12 cellular contexts compared by ENCODE assay signal in the genomic region with DNA sequence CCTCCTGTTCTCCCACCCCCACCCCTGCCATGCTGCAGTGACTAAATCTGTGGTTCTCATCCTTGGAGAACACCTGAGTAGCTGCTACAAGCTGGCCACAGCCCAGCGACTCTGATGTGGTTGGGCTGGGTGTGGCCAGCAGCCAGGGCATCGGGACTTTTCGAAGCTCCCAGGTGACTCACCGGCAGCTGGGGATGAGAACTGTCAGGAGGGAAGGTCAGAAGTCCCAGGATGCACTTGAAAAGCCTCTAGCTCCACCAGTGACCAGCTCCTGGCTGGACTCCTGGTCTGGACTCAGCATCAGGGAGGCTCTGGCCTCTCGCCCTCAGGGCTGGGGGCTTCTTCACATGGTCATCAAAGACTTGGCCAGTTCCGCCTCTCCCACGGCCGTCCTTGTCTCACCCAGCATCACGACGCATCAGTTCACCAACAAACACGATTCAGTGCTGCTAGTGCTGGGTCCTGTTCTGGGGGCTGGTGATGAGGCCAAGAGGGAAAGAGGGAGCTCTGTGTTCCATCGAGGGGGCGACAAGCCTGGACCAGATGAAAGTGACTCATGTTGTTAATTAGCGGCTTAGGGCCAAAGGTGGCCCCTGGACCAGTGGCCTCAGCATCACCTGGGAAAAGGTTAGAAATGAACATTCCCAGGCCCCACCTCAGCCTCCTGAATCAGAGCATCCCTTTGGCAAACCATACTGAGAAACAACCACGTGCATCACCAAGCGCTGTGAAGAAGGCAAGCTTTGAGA. TPM values are rescaled to one million over a fixed set of nuclear protein-coding genes. Genes with fewer than 3 reads are reported as not detected.
A peak's percentile ranks its signal among the peaks of the same experiment; 100 is the strongest.
DNase-seq lines count a peak whose midpoint lies in the region; ATAC-seq, FAIRE-seq and TF ChIP-seq lines count a peak whose summit lies in the region.
"Had no signal": no experiment of that assay in that cellular context is flagged by ENCODE, and none has a peak within 500 bp of the region (broad histone marks: within the 10 kb centered on the region; RNA-seq: fewer than 3 reads in every experiment).

No MANE protein-coding gene starts in this region.

- WGBS in esophagus squamous epithelium, 2 donors: 51 to 83% methylated on average over 2 to 11 of the region's 16 CpGs
- 24 to 68% (median 49%) methylated on average over 16 of the region's 16 CpGs for WGBS in small intestine, 3 donors

- ATAC-seq in GM19035 (IDR thresholded peaks at IDR 0.05; ENCODE audit: unreplicated experiment): no peak

- peak overlapping the region in 2 of 4 donors; percentile 25 to 56 for H3K27ac ChIP-seq in Peyer's patch
- H3K27ac ChIP-seq in esophagus squamous epithelium: peak overlapping the region; percentile 82 to 88 (median 86)
- peak overlapping the region in 1 of 2 donors; percentile 38 for H3K27ac ChIP-seq in small intestine (ENCODE audit: low read depth in 1 of 2, low read length in 1 of 2)

- H3K9me3 ChIP-seq in Peyer's patch (no peaks in the 10 kb centered on the region), esophagus squamous epithelium (no peaks in the 10 kb centered on the region), small intestine (ENCODE audit: control insufficient read depth, low read depth) (no peaks in the 10 kb centered on the region)

- no peak for FAIRE-seq in small intestine (lab: Jason Lieb, UNC)

- no peak for TF ChIP-seq POLR2A in Peyer's patch (IDR thresholded peaks at IDR 0.05)
- peak in 1 of 4 donors; percentile 28 for TF ChIP-seq POLR2A in esophagus squamous epithelium (IDR thresholded peaks at IDR 0.05)

- TF ChIP-seq CTCF in Peyer's patch (IDR thresholded peaks at IDR 0.05) (no peak), esophagus squamous epithelium (IDR thresholded peaks at IDR 0.05) (no peak)

- H3K4me3 ChIP-seq in Peyer's patch (no peak overlapping the region), esophagus squamous epithelium (no peak overlapping the region), small intestine (ENCODE audit: low read depth in 1 of 2, low read length in 2 of 2) (no peak overlapping the region)

- intact Hi-C loops in esophagus squamous epithelium (cut with DNase I): no loop called here

- H3K36me3 ChIP-seq in Peyer's patch (no peaks in the 10 kb centered on the region), esophagus squamous epithelium (no peaks in the 10 kb centered on the region), small intestine (ENCODE audit: control insufficient read depth in 2 of 2, insufficient read depth in 2 of 2, low read length in 2 of 2) (peaks cover 0 to 2% of the 10 kb centered on the region in 2 donors)

- DNase-seq in NCI-H2029 (lab: John Stamatoyannopoulos, UW) (peak; percentile 71), NCI-H2029 treated with DMSO at 0.1 percent for 48 hours (lab: John Stamatoyannopoulos, UW) (no peak), Peyer's patch (peak in 2 of 3 donors; percentile 82 to 85), esophagus squamous epithelium (lab: John Stamatoyannopoulos, UW) (no peak), small intestine (peak; percentile 91), AG20443 (ENCODE audit: low spot score) (no peak), NCI-H128 (lab: John Stamatoyannopoulos, UW; ENCODE audit: unreplicated experiment) (no peak)
- DNase-seq: 8988T; activated CD4-positive, CD25-positive, alpha-beta regulatory T cell; NCI-H1048 had no signal

- H3K4me1 ChIP-seq in Peyer's patch (peaks cover 12 to 57% (median 35%) of the 10 kb centered on the region in 4 donors), esophagus squamous epithelium (peaks cover 38 to 94% (median 46%) of the 10 kb centered on the region in 3 donors), small intestine (ENCODE audit: control insufficient read depth in 2 of 2, insufficient read depth in 1 of 2, low read depth in 1 of 2, low read length in 1 of 2) (peaks cover 3 to 7% of the 10 kb centered on the region in 2 donors)

- H3K27me3 ChIP-seq in Peyer's patch (no peaks in the 10 kb centered on the region), esophagus squamous epithelium (no peaks in the 10 kb centered on the region), small intestine (ENCODE audit: control insufficient read depth in 2 of 2, insufficient read depth in 2 of 2, low read length in 2 of 2) (no peaks in the 10 kb centered on the region)

RNA-seq across cellular contexts. Expression of a gene that starts 3.9 kb away (rescaled TPM):
- 1 to 10 TPM in 1 of 4 donors, not detected in 3; 1.6 TPM for total RNA-seq in Peyer's patch
- total RNA-seq in esophagus squamous epithelium: under 1 TPM in 2 of 4 donors, not detected in 2; 0.19 to 0.21 TPM
- polyA plus RNA-seq in small intestine: under 1 TPM in 1 of 3 donors, not detected in 2; 0.19 TPM
- total RNA-seq: dermis microvascular lymphatic vessel endothelial cell had no signal

RNA-seq across cellular contexts. Expression of a gene that starts 11.7 kb away (rescaled TPM):
- total RNA-seq in Peyer's patch (10 to 100 TPM in 3 of 4 donors, 1 to 10 TPM in 1; 10.0 to 66.8 (median 22.5) TPM), esophagus squamous epithelium (1 to 10 TPM in 3 of 4 donors, under 1 TPM in 1; 1.00 to 5.7 (median 1.5) TPM)
- polyA plus RNA-seq in small intestine: 1 to 10 TPM; 1.3 to 5.7 (median 4.1) TPM

RNA-seq across cellular contexts. Expression of a gene that starts 13.7 kb away (rescaled TPM):
- 100 to 1,000 TPM in 1 of 4 donors, 10 to 100 TPM in 3; 54.5 to 107 (median 94.9) TPM for total RNA-seq in Peyer's patch
- total RNA-seq in esophagus squamous epithelium: 10 to 100 TPM; 13.3 to 39.6 (median 32.2) TPM
- 10 to 100 TPM; 29.7 to 51.1 (median 50.0) TPM for polyA plus RNA-seq in small intestine

RNA-seq across cellular contexts. Expression of a gene that starts 26.1 kb away (rescaled TPM):
- total RNA-seq in Peyer's patch: 10 to 100 TPM; 51.2 to 87.2 (median 77.3) TPM
- total RNA-seq in esophagus squamous epithelium: 10 to 100 TPM; 41.2 to 93.9 (median 75.7) TPM
- polyA plus RNA-seq in small intestine: 100 to 1,000 TPM in 1 of 3 donors, 10 to 100 TPM in 2; 46.5 to 187 (median 73.0) TPM

RNA-seq across cellular contexts. Expression of a gene that starts 44.6 kb away (rescaled TPM):
- total RNA-seq in Peyer's patch: 10 to 100 TPM in 2 of 4 donors, 1 to 10 TPM in 2; 6.2 to 46.2 (median 10.1) TPM
- 10 to 100 TPM; 11.3 to 57.7 (median 34.3) TPM for total RNA-seq in esophagus squamous epithelium
- polyA plus RNA-seq in small intestine: 10 to 100 TPM in 2 of 3 donors, 1 to 10 TPM in 1; 6.9 to 60.6 (median 11.6) TPM

Comparison
In these comparisons a context has a peak if more than half of its experiments do, and no peak if none do; other contexts are left out.
1. DNase-seq: peak in NCI-H2029 (single experiment), Peyer's patch (2 of 3) and small intestine (single experiment); none in NCI-H2029 treated with DMSO at 0.1 percent for 48 hours (single experiment), esophagus squamous epithelium (single experiment), AG20443 (single experiment) and NCI-H128 (single experiment).